In the genomic region with DNA sequence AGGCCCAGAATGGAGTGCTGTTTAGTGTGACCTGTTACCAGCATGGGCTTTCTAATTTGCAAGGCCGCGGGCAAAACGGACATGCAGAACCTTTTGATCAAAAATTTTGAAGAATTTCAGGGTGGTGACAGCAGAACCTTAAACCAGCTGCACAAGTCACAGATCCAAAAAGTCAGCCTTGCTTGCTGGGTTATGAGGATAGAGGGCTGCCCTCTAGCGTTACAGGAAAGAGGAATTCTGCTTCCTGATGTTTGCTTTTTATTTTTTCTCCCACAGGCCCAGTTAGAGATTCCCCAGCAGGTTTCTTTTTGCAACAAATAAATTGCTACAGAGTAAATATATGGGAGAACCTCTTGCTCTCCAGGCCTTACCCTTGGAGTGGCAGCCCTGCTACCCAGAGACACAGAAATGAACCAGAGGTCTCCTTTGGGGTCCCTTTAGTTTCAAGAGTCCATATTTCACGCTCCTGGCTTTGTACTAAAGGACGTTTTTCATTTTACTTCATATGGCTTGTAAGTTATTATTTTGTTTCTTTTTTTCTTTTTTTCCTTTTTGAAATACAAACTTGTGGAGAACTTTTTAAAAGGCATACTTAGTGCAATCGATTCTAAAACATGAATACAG, we compare ENCODE assay signal across 8 cellular contexts. TPM values are rescaled to one million over a fixed set of nuclear protein-coding genes. Genes with fewer than 3 reads are reported as not detected.
A peak's percentile ranks its signal among the peaks of the same experiment; 100 is the strongest.
DNase-seq lines count a peak whose midpoint lies in the region; ATAC-seq, FAIRE-seq and TF ChIP-seq lines count a peak whose summit lies in the region.

No MANE protein-coding gene starts in this region.

- POLR2A ChIA-PET in WTC11 (lab: Charles Lee) = no interaction called here

- H3K4me1 Mint-ChIP-seq in WTC11 = peaks cover 48% of the 10 kb centered on the region
- H3K4me1 Mint-ChIP-seq in activated T-helper 2 cell treated with anti-CD3 and anti-CD28 coated beads, Interferon-gamma antibody, Interleukin-2, Interleukin-4, amounts not matched to agents 10 μg/mL and 5 μg/mL and 100 μg/mL, durations not matched to agents 14 hours and 24 hours and 36 hours (ENCODE audit: low read depth) = peaks cover 3% of the 10 kb centered on the region

- intact Hi-C loops in activated T-helper 2 cell treated with anti-CD3 and anti-CD28 coated beads, Interferon-gamma antibody, Interleukin-2, Interleukin-4, amounts not matched to agents 10 μg/mL and 5 μg/mL and 100 μg/mL, durations not matched to agents 14 hours and 24 hours and 36 hours (cut with micrococcal nuclease) = no loop called here

- H3K4me3 ChIP-seq in Loucy (ENCODE audit: low read length, poor library complexity, severe bottlenecking) = no peak overlapping the region

- peaks cover 7% of the 10 kb centered on the region for H3K36me3 Mint-ChIP-seq in WTC11
- peaks cover 3% of the 10 kb centered on the region for H3K36me3 Mint-ChIP-seq in activated T-helper 2 cell treated with anti-CD3 and anti-CD28 coated beads, Interferon-gamma antibody, Interleukin-2, Interleukin-4, amounts not matched to agents 10 μg/mL and 5 μg/mL and 100 μg/mL, durations not matched to agents 14 hours and 24 hours and 36 hours (ENCODE audit: low read depth)

- H3K9me2 ChIP-seq in Loucy (replicated peaks; ENCODE audit: low read depth, low read length) = no peaks in the 10 kb centered on the region

- H3F3A ChIP-seq in Loucy (ENCODE audit: low read depth) = no peaks in the 10 kb centered on the region

- peak overlapping the region; percentile 96 for H3K27ac Mint-ChIP-seq in WTC11
- no peak overlapping the region for H3K27ac Mint-ChIP-seq in activated T-helper 2 cell treated with anti-CD3 and anti-CD28 coated beads, Interferon-gamma antibody, Interleukin-2, Interleukin-4, amounts not matched to agents 10 μg/mL and 5 μg/mL and 100 μg/mL, durations not matched to agents 14 hours and 24 hours and 36 hours

- no peaks in the 10 kb centered on the region for H3K9me3 Mint-ChIP-seq in WTC11
- H3K9me3 Mint-ChIP-seq in activated T-helper 2 cell treated with anti-CD3 and anti-CD28 coated beads, Interferon-gamma antibody, Interleukin-2, Interleukin-4, amounts not matched to agents 10 μg/mL and 5 μg/mL and 100 μg/mL, durations not matched to agents 14 hours and 24 hours and 36 hours = no peaks in the 10 kb centered on the region

- no peaks in the 10 kb centered on the region for H3K4me1 ChIP-seq in Loucy (ENCODE audit: insufficient read depth, low read length, poor library complexity, severe bottlenecking)

- no peaks in the 10 kb centered on the region for H3K36me3 ChIP-seq in Loucy (ENCODE audit: insufficient read depth, low read length)

- H3K4me2 ChIP-seq in Loucy (ENCODE audit: low read depth, low read length, poor library complexity, severe bottlenecking) = no peak overlapping the region

- no peak overlapping the region for H3K9ac ChIP-seq in Loucy (ENCODE audit: low read depth, low read length, poor library complexity, severe bottlenecking)

- DNase-seq in D721Med (ENCODE audit: insufficient read length, low spot score) (no peak), WTC11 (ENCODE audit: low spot score) (no peak), kidney tubule cell (ENCODE audit: low spot score) (peak; percentile 29), NCI-H187 treated with DMSO at 0.1 percent for 48 hours (lab: John Stamatoyannopoulos, UW) (no peak), T1000 (lab: John Stamatoyannopoulos, UW) (no peak)
- no peak for DNase-seq in activated effector memory CD4-positive, alpha-beta T cell treated with Interleukin-2 at 50 U/mL for 16 hours
- DNase-seq in activated T-helper 2 cell treated with anti-CD3 and anti-CD28 coated beads, Interferon-gamma antibody, Interleukin-2, Interleukin-4, amounts not matched to agents 10 μg/mL and 5 μg/mL and 100 μg/mL, durations not matched to agents 14 hours and 24 hours and 36 hours (ENCODE audit: low spot score) = no peak

- ATAC-seq in WTC11 = peak; percentile 10

- no peak overlapping the region for H3K4me3 Mint-ChIP-seq in WTC11
- H3K4me3 Mint-ChIP-seq in activated T-helper 2 cell treated with anti-CD3 and anti-CD28 coated beads, Interferon-gamma antibody, Interleukin-2, Interleukin-4, amounts not matched to agents 10 μg/mL and 5 μg/mL and 100 μg/mL, durations not matched to agents 14 hours and 24 hours and 36 hours (ENCODE audit: low read depth) = no peak overlapping the region

- TF ChIP-seq CTCF in D721Med (IDR thresholded peaks at IDR 0.05; ENCODE audit: insufficient read depth, missing control alignments) (peak; percentile 53), Loucy (conservative IDR thresholded peaks at IDR 0.05; ENCODE audit: low read length) (peak; percentile 38), WTC11 (IDR thresholded peaks at IDR 0.05) (peak; percentile 31; the same call in 1 of the 2 replicates)

- H3K27me3 ChIP-seq in Loucy (ENCODE audit: insufficient read depth, low read length, poor library complexity, severe bottlenecking) = no peaks in the 10 kb centered on the region

- CTCF ChIA-PET in WTC11 (lab: Charles Lee) = interaction anchor here (0.6 to 1.5 kb wide), 14 partner anchors 29 to 572 kb away, joined by 3 to 9 read pairs (median 3); no protein-coding TSS in a partner anchor

- no peaks in the 10 kb centered on the region; the same call in 1 of the 2 replicates for H3K27me3 Mint-ChIP-seq in WTC11 (ENCODE audit: low read depth)
- peaks cover 24% of the 10 kb centered on the region for H3K27me3 Mint-ChIP-seq in activated T-helper 2 cell treated with anti-CD3 and anti-CD28 coated beads, Interferon-gamma antibody, Interleukin-2, Interleukin-4, amounts not matched to agents 10 μg/mL and 5 μg/mL and 100 μg/mL, durations not matched to agents 14 hours and 24 hours and 36 hours (ENCODE audit: low read depth)

- no peak for FAIRE-seq in D721Med (lab: Jason Lieb, UNC)

- no peaks in the 10 kb centered on the region for H3K9me3 ChIP-seq in Loucy (ENCODE audit: insufficient read depth, low read depth, low read length)

- no peak overlapping the region for H2AFZ ChIP-seq in Loucy (ENCODE audit: low read length)

- no peaks in the 10 kb centered on the region for H4K20me1 ChIP-seq in Loucy (ENCODE audit: insufficient read depth, low read length, poor library complexity, severe bottlenecking)

- no peaks in the 10 kb centered on the region for H3K79me2 ChIP-seq in Loucy (ENCODE audit: insufficient read depth, low read length)

TF ChIP-seq in WTC11, 78 proteins besides CTCF, POLR2A, EP300 and RAD21:
- TF ChIP-seq ZNF416 (CRISPR knock-in tag; IDR thresholded peaks at IDR 0.05) (no peak), ETV6 (CRISPR knock-in tag; IDR thresholded peaks at IDR 0.05) (0 out of 2 replicates have a peak, but pooled peaks have one; percentile 47), ZNF121 (CRISPR knock-in tag; IDR thresholded peaks at IDR 0.05) (peak; percentile 73), OVOL2 (CRISPR knock-in tag; IDR thresholded peaks at IDR 0.05; ENCODE audit: borderline replicate concordance) (no peak)

RNA-seq across cellular contexts. Expression of a gene that starts 3.4 kb away (rescaled TPM):
- 142 to 165 TPM (median 154 TPM) in 3 replicates for total RNA-seq in WTC11 (2021)
- not detected in 2 replicates for total RNA-seq in activated T-helper 2 cell treated with anti-CD3 and anti-CD28 coated beads, Interferon-gamma antibody, Interleukin-2, Interleukin-4, amounts not matched to agents 10 μg/mL and 5 μg/mL and 100 μg/mL, durations not matched to agents 14 hours and 24 hours and 36 hours

Comparison
In these comparisons a context has a peak if more than half of its experiments do, and no peak if none do; other contexts are left out.
1. RNA of a gene that starts 3.4 kb away (total RNA-seq): 142 to 165 TPM in WTC11; not detected in activated T-helper 2 cell treated with anti-CD3 and anti-CD28 coated beads, Interferon-gamma antibody, Interleukin-2, Interleukin-4, amounts not matched to agents 10 μg/mL and 5 μg/mL and 100 μg/mL, durations not matched to agents 14 hours and 24 hours and 36 hours; every median in the first group is over 100 times any median in the second.
2. Peak in every context shown above with its lines, with median percentiles within 50 percentile points of each other: CTCF ChIP-seq.